9 cellular contexts compared by ENCODE assay signal in the genomic region with DNA sequence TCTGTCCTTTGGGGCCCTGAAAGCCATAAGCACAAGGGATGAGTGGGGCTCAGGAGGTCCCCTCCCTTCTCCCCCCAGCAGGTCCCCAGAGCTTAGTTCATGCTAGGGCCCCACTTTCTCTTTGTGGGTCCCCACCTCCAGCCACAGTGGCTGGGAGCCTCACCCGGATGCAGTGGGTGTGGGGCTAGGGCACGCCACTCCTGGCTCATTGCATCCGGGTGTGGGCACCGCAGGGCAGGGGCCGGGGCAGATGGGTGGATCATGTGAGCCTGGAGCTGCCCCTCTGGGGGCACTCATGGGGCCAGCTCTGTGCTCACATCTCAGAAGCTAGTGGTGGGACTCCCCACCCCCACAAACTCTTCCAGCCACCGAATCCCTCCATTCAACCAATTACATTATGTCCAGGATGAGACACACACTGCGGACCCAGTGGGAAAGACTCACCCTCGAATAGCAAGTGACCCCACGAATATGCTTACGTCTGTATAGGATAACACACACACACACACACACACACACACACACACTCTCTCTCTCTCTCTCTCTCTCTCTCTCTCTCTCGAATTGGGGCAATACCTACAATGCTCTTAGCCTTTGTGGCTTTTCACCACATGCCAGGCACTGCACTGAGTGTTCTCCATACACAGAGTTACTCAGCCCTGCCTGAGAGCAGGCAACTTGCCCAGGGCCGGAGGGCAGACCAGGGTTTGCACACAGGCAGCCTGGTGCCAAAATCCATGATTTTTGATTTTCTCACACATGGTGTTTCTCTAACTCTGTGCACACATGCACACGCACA. TPM values are rescaled to one million over a fixed set of nuclear protein-coding genes. Genes with fewer than 3 reads are reported as not detected.
DNase-seq lines count a peak whose midpoint lies in the region; ATAC-seq and TF ChIP-seq lines count a peak whose summit lies in the region.
"Had no signal": no experiment of that assay in that cellular context is flagged by ENCODE, and none has a peak within 500 bp of the region (broad histone marks: within the 10 kb centered on the region; RNA-seq: fewer than 3 reads in every experiment).

No MANE protein-coding gene starts in this region.

- H3K36me3 Mint-ChIP-seq in neural progenitor cell = no peaks in the 10 kb centered on the region

- H4K20me1 ChIP-seq in OCI-LY7 (ENCODE audit: insufficient read depth, low read length) = no peaks in the 10 kb centered on the region
- H4K20me1 ChIP-seq in neural progenitor cell (ENCODE audit: low read depth) = no peaks in the 10 kb centered on the region

- DNase-seq in GM04504 (ENCODE audit: low read depth) = peak; percentile 82
- no peak for DNase-seq in OCI-LY7 (ENCODE audit: low spot score)
- peak; percentile 27 for DNase-seq in central memory CD4-positive, alpha-beta T cell
- no peak for DNase-seq in neural progenitor cell (ENCODE audit: low spot score)
- no peak for DNase-seq in amniotic stem cell (lab: John Stamatoyannopoulos, UW)
- DNase-seq in NCI-H2171 (lab: John Stamatoyannopoulos, UW) = no peak
- DNase-seq: SJCRH30 had no signal

- intact Hi-C loops in OCI-LY7 (cut with micrococcal nuclease; ENCODE audit: unreplicated experiment) = no loop called here

- TF ChIP-seq CTCF in OCI-LY7 (conservative IDR thresholded peaks at IDR 0.05; ENCODE audit: low read length) (no peak), neural progenitor cell (IDR thresholded peaks at IDR 0.05) (no peak)

- H3K27me3 ChIP-seq in neural progenitor cell = no peaks in the 10 kb centered on the region

- H3K9me3 Mint-ChIP-seq in neural progenitor cell = no peaks in the 10 kb centered on the region

- peaks cover 4% of the 10 kb centered on the region for H3K4me1 Mint-ChIP-seq in neural progenitor cell

- peak overlapping the region; percentile 9 for H3K4me3 Mint-ChIP-seq in neural progenitor cell

- H3K9me2 ChIP-seq in OCI-LY7 (ENCODE audit: insufficient read depth, low read length) = no peaks in the 10 kb centered on the region

- no peaks in the 10 kb centered on the region for H3K27me3 Mint-ChIP-seq in neural progenitor cell (ENCODE audit: insufficient read depth, low read depth)

- no peaks in the 10 kb centered on the region for H3F3A ChIP-seq in neural progenitor cell (ENCODE audit: low read depth)

- H3K4me3 ChIP-seq in OCI-LY7 (ENCODE audit: low read depth, low read length, poor library complexity, severe bottlenecking) (no peak overlapping the region), neural progenitor cell (no peak overlapping the region)
- H3K4me3 ChIP-seq: SJCRH30 had no signal

- H2AFZ ChIP-seq in OCI-LY7 (ENCODE audit: low read length) = no peak overlapping the region; the same call in 1 of the 2 replicates
- no peak overlapping the region for H2AFZ ChIP-seq in neural progenitor cell (replicated peaks)

- no peaks in the 10 kb centered on the region for H3K9me3 ChIP-seq in OCI-LY7 (ENCODE audit: low read length)
- no peaks in the 10 kb centered on the region for H3K9me3 ChIP-seq in neural progenitor cell (ENCODE audit: low read depth)
- H3K9me3 ChIP-seq: SJCRH30 had no signal

- ATAC-seq in GM19463 (IDR thresholded peaks at IDR 0.05; ENCODE audit: unreplicated experiment) = no peak
- no peak for ATAC-seq in GM21737 (IDR thresholded peaks at IDR 0.05; ENCODE audit: unreplicated experiment)

- H3K4me2 ChIP-seq in OCI-LY7 (ENCODE audit: low read length) (peak overlapping the region; percentile 26; the same call in 1 of the 2 replicates), neural progenitor cell (no peak overlapping the region)

- peak overlapping the region; percentile 36 for H3K27ac Mint-ChIP-seq in neural progenitor cell

- no peak overlapping the region for H3K9ac ChIP-seq in neural progenitor cell

- H3K4me1 ChIP-seq in OCI-LY7 (ENCODE audit: insufficient read depth, low read length, poor library complexity, severe bottlenecking) = peaks cover 24% of the 10 kb centered on the region
- H3K4me1 ChIP-seq in neural progenitor cell = no peaks in the 10 kb centered on the region
- H3K4me1 ChIP-seq: SJCRH30 had no signal

- CTCF ChIA-PET in OCI-LY7 (lab: Charles Lee; ENCODE audit: unreplicated experiment) = no interaction called here

- POLR2A ChIA-PET in OCI-LY7 (lab: Charles Lee) = interaction anchor here (3.1 kb wide), 1 partner anchor 10 kb away, joined by 22 read pairs; no protein-coding TSS in a partner anchor

- no TSS peak for BruUV-seq in OCI-LY7 (replicated peaks; lab: Mats Ljungman, UMichigan)

- no peak overlapping the region for H3K27ac ChIP-seq in OCI-LY7 (ENCODE audit: low read depth, low read length, poor library complexity, severe bottlenecking)
- no peak overlapping the region for H3K27ac ChIP-seq in neural progenitor cell
- H3K27ac ChIP-seq: SJCRH30 had no signal

- H3K36me3 ChIP-seq in OCI-LY7 (ENCODE audit: insufficient read depth, low read length) (no peaks in the 10 kb centered on the region), neural progenitor cell (no peaks in the 10 kb centered on the region)
- H3K36me3 ChIP-seq: SJCRH30 had no signal

- H3K79me2 ChIP-seq in OCI-LY7 (ENCODE audit: insufficient read depth, low read depth, low read length) (no peaks in the 10 kb centered on the region), neural progenitor cell (ENCODE audit: low read depth) (no peaks in the 10 kb centered on the region)

RNA-seq across cellular contexts. Expression of a gene that starts 16.8 kb away (rescaled TPM):
- total RNA-seq in OCI-LY7 (2014; rRNA removed; shearing (Covaris generic)) = 69.7 and 86.3 TPM in 2 replicates
- total RNA-seq in OCI-LY7 (2022) (139 and 146 TPM in 2 replicates), neural progenitor cell (ENCODE audit: low replicate concordance) (20.5 and 25.9 TPM in 2 replicates)

RNA-seq across cellular contexts. Expression of a gene that starts 45.1 kb away (rescaled TPM):
- 146 and 184 TPM in 2 replicates for total RNA-seq in OCI-LY7 (2014; rRNA removed; shearing (Covaris generic))
- total RNA-seq in OCI-LY7 (2022) (326 and 350 TPM in 2 replicates), neural progenitor cell (ENCODE audit: low replicate concordance) (186 and 195 TPM in 2 replicates)

Comparison
In these comparisons a context has a peak if more than half of its experiments do, and no peak if none do; other contexts are left out.
1. DNase-seq: peak in GM04504 (single experiment) and central memory CD4-positive, alpha-beta T cell (single experiment); none in OCI-LY7 (single experiment), neural progenitor cell (single experiment), amniotic stem cell (single experiment) and NCI-H2171 (single experiment).